In genomic region chr12:55681142-55682077, GRCh38 we compare ENCODE assay signal across 1 cellular context.
TF ChIP-seq lines count a peak whose summit lies in the region.

No MANE protein-coding gene starts in this region.

TF ChIP-seq in HEK293, 187 proteins besides CTCF, POLR2A, EP300 and RAD21 (continued from another document and continues in another):
- no peak for TF ChIP-seq ZNF645 (tag by site-specific recombination; IDR thresholded peaks at IDR 0.05)
- peak; percentile 21; the same call in 1 of the 2 replicates for TF ChIP-seq INSM2 (tag by site-specific recombination; IDR thresholded peaks at IDR 0.05)
- TF ChIP-seq ZNF837 (tag by site-specific recombination; IDR thresholded peaks at IDR 0.05), result no peak
- no peak for TF ChIP-seq SCRT1 (tag by site-specific recombination; IDR thresholded peaks at IDR 0.05; ENCODE audit: borderline replicate concordance)
- TF ChIP-seq ZNF335 (tag by site-specific recombination; conservative IDR thresholded peaks at IDR 0.05), result peak; percentile 68
- peak; percentile 45; the same call in 1 of the 2 replicates for TF ChIP-seq KLF16 (tag by site-specific recombination; IDR thresholded peaks at IDR 0.05)
- no peak for TF ChIP-seq ZNF548 (tag by site-specific recombination; IDR thresholded peaks at IDR 0.05)
- peak; percentile 85 for TF ChIP-seq ZNF398 (tag by site-specific recombination; IDR thresholded peaks at IDR 0.05)
- no peak for TF ChIP-seq ZNF776 (tag by site-specific recombination; IDR thresholded peaks at IDR 0.05; ENCODE audit: borderline replicate concordance)
- TF ChIP-seq ZNF239 (tag by site-specific recombination; IDR thresholded peaks at IDR 0.05), result no peak
- no peak for TF ChIP-seq AEBP2 (tag by site-specific recombination; IDR thresholded peaks at IDR 0.05; ENCODE audit: borderline replicate concordance)
- TF ChIP-seq ZNF416 (tag by site-specific recombination; IDR thresholded peaks at IDR 0.05), result no peak
- TF ChIP-seq KLF17 (tag by site-specific recombination; IDR thresholded peaks at IDR 0.05), result 0 out of 2 replicates have a peak, but pooled peaks have one; percentile 35
- TF ChIP-seq ZIC2 (tag by site-specific recombination; IDR thresholded peaks at IDR 0.05), result peak; percentile 73
- no peak for TF ChIP-seq ZNF670 (tag by site-specific recombination; IDR thresholded peaks at IDR 0.05; ENCODE audit: low read depth)
- TF ChIP-seq GLI2 (tag by site-specific recombination; IDR thresholded peaks at IDR 0.05; ENCODE audit: borderline replicate concordance, low read depth), result no peak
- no peak for TF ChIP-seq ZSCAN30 (tag by site-specific recombination; IDR thresholded peaks at IDR 0.05)
- no peak for TF ChIP-seq ZNF202 (tag by site-specific recombination; IDR thresholded peaks at IDR 0.05; ENCODE audit: borderline replicate concordance)
- TF ChIP-seq ZNF704 (tag by site-specific recombination; IDR thresholded peaks at IDR 0.05), result no peak
- no peak for TF ChIP-seq ZNF677 (tag by site-specific recombination; IDR thresholded peaks at IDR 0.05)
- TF ChIP-seq ZNF146 (tag by site-specific recombination; IDR thresholded peaks at IDR 0.05), result no peak
- TF ChIP-seq BCL11B (tag by site-specific recombination; IDR thresholded peaks at IDR 0.05; ENCODE audit: low read depth), result no peak; the same call in 1 of the 2 replicates
- no peak for TF ChIP-seq HOXA7 (CRISPR knock-in tag; IDR thresholded peaks at IDR 0.05; ENCODE audit: borderline replicate concordance)
- no peak for TF ChIP-seq ZNF639 (tag by site-specific recombination; IDR thresholded peaks at IDR 0.05)
- no peak for TF ChIP-seq ZNF768 (tag by site-specific recombination; IDR thresholded peaks at IDR 0.05)
- no peak for TF ChIP-seq ZBTB26 (tag by site-specific recombination; optimal IDR thresholded peaks at IDR 0.05)
- TF ChIP-seq SP3 (tag by site-specific recombination; IDR thresholded peaks at IDR 0.05), result peak; percentile 70
- no peak for TF ChIP-seq ZNF184 (tag by site-specific recombination; IDR thresholded peaks at IDR 0.05)
- no peak for TF ChIP-seq TCF7L2 (IDR thresholded peaks at IDR 0.05; ENCODE audit: borderline replicate concordance, low read depth, low read length)
- TF ChIP-seq ZNF624 (tag by site-specific recombination; IDR thresholded peaks at IDR 0.05), result no peak
- TF ChIP-seq ZNF169 (tag by site-specific recombination; IDR thresholded peaks at IDR 0.05), result no peak
- no peak for TF ChIP-seq RBAK (tag by site-specific recombination; IDR thresholded peaks at IDR 0.05)
- no peak for TF ChIP-seq ZNF473 (tag by site-specific recombination; IDR thresholded peaks at IDR 0.05)
- TF ChIP-seq ZNF658 (tag by site-specific recombination; IDR thresholded peaks at IDR 0.05), result no peak
- TF ChIP-seq ZNF24 (tag by site-specific recombination; IDR thresholded peaks at IDR 0.05), result peak; percentile 35; the same call in 1 of the 2 replicates
- TF ChIP-seq ZNF747 (tag by site-specific recombination; IDR thresholded peaks at IDR 0.05), result no peak
- no peak for TF ChIP-seq ZNF560 (tag by site-specific recombination; IDR thresholded peaks at IDR 0.05; ENCODE audit: borderline replicate concordance)
- TF ChIP-seq YY1 (tag by site-specific recombination; IDR thresholded peaks at IDR 0.05), result no peak
- TF ChIP-seq ZNF629 (tag by site-specific recombination; IDR thresholded peaks at IDR 0.05), result peak; percentile 43; the same call in 1 of the 2 replicates
- TF ChIP-seq ZNF654 (tag by site-specific recombination; IDR thresholded peaks at IDR 0.05; ENCODE audit: low read depth), result peak; percentile 18; the same call in 1 of the 2 replicates
- TF ChIP-seq ZNF433 (tag by site-specific recombination; IDR thresholded peaks at IDR 0.05; ENCODE audit: low read depth), result no peak
- TF ChIP-seq TRIM28 (IDR thresholded peaks at IDR 0.05; ENCODE audit: borderline replicate concordance, low read length), result peak; percentile 67; the same call in 1 of the 2 replicates
- no peak; the same call in 1 of the 2 replicates for TF ChIP-seq ZNF394 (tag by site-specific recombination; IDR thresholded peaks at IDR 0.05; ENCODE audit: borderline replicate concordance)
- TF ChIP-seq ZNF555 (tag by site-specific recombination; conservative IDR thresholded peaks at IDR 0.05), result no peak
- TF ChIP-seq SALL2 (tag by site-specific recombination; IDR thresholded peaks at IDR 0.05; ENCODE audit: borderline replicate concordance), result no peak
- no peak for TF ChIP-seq ZNF280C (tag by site-specific recombination; IDR thresholded peaks at IDR 0.05)
- TF ChIP-seq ZFP3 (tag by site-specific recombination; IDR thresholded peaks at IDR 0.05; ENCODE audit: low read depth), result no peak
- no peak for TF ChIP-seq ZNF350 (tag by site-specific recombination; IDR thresholded peaks at IDR 0.05)
- TF ChIP-seq GFI1B (tag by site-specific recombination; IDR thresholded peaks at IDR 0.05), result no peak
- TF ChIP-seq ZNF23 (tag by site-specific recombination; IDR thresholded peaks at IDR 0.05; ENCODE audit: borderline replicate concordance), result no peak
- no peak for TF ChIP-seq ZNF311 (tag by site-specific recombination; IDR thresholded peaks at IDR 0.05; ENCODE audit: borderline replicate concordance)
- TF ChIP-seq ATF2 (tag by site-specific recombination; IDR thresholded peaks at IDR 0.05; ENCODE audit: low read depth), result no peak
- no peak for TF ChIP-seq PRDM6 (tag by site-specific recombination; IDR thresholded peaks at IDR 0.05)
